Comparison of ENCODE assay signal across 17 cellular contexts in the genomic region with DNA sequence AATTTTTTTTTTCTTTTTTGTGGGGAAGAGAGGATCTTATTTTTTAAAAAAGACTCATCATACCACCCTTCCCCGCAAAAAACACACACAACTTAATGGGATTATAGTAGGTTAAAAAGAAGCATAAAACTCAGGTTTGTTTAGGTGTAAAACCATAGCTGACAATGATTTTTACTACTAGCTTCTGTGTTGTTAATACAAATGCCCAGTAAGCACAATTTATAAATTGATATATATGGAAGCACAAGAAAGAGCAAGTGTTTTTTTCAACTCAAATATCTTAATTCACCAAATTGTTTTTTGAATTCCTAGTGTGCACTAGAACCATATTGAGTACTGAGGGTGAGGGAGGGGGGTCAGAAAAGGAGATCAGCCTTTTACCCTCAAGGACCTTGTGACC. TPM values are rescaled to one million over a fixed set of nuclear protein-coding genes. Genes with fewer than 3 reads are reported as not detected.
DNase-seq lines count a peak whose midpoint lies in the region; ATAC-seq lines count a peak whose summit lies in the region.
"Had no signal": no experiment of that assay in that cellular context is flagged by ENCODE, and none has a peak within 500 bp of the region (broad histone marks: within the 10 kb centered on the region; RNA-seq: fewer than 3 reads in every experiment).

No MANE protein-coding gene starts in this region.

- H3K4me3 ChIP-seq in CD8-positive, alpha-beta memory T cell (ENCODE audit: low read length) = no peak overlapping the region
- no peak overlapping the region for H3K4me3 ChIP-seq in naive thymus-derived CD4-positive, alpha-beta T cell (ENCODE audit: low read length)
- H3K4me3 ChIP-seq: BLaER1 treated with 17β-estradiol and CSF1 and Interleukin-3, amounts not matched to agents 10 nM and 100 nM had no signal

- H3K27ac ChIP-seq in CD8-positive, alpha-beta memory T cell (ENCODE audit: low read depth, low read length) = no peak overlapping the region
- H3K27ac ChIP-seq in naive thymus-derived CD4-positive, alpha-beta T cell (ENCODE audit: low read depth, low read length) = no peak overlapping the region
- H3K27ac ChIP-seq: 22Rv1; BLaER1 treated with 17β-estradiol and CSF1 and Interleukin-3, amounts not matched to agents 10 nM and 100 nM had no signal

- peak overlapping the region; percentile 0 for H3K27ac Mint-ChIP-seq in T-helper 1 cell treated with Interleukin-12 subunit alpha and Interleukin-12 subunit beta and Interleukin-4 antibody, amounts not matched to agents 30 μg/mL and 1 μg/mL, for 36 hours
- H3K27ac Mint-ChIP-seq in CD8-positive, alpha-beta memory T cell = peak overlapping the region in 6 of 8 donors; percentile 8 to 79 (median 64)
- H3K27ac Mint-ChIP-seq in activated T-helper 2 cell treated with anti-CD3 and anti-CD28 coated beads, Interferon-gamma antibody, Interleukin-2, Interleukin-4, amounts not matched to agents 10 μg/mL and 5 μg/mL and 100 μg/mL, durations not matched to agents 14 hours and 24 hours and 36 hours = peak overlapping the region; percentile 19
- peak overlapping the region in 5 of 9 donors; percentile 8 to 43 (median 33) for H3K27ac Mint-ChIP-seq in naive thymus-derived CD4-positive, alpha-beta T cell

- DNase-seq in T-helper 1 cell (no peak), NCI-H1417 treated with DMSO at 0.1 percent for 48 hours (lab: John Stamatoyannopoulos, UW) (no peak)
- DNase-seq in CD8-positive, alpha-beta memory T cell = no peak
- no peak for DNase-seq in activated T-helper 2 cell treated with anti-CD3 and anti-CD28 coated beads, Interferon-gamma antibody, Interleukin-2, Interleukin-4, amounts not matched to agents 10 μg/mL and 5 μg/mL and 100 μg/mL, durations not matched to agents 14 hours and 24 hours and 36 hours (ENCODE audit: low spot score)
- no peak for DNase-seq in naive thymus-derived CD4-positive, alpha-beta T cell
- DNase-seq: Caco-2, HCEC 1CT, KBM-7, NCI-H146, NCI-H345, PC-3 had no signal

- CTCF ChIA-PET in CD8-positive, alpha-beta memory T cell (lab: Charles Lee) = interaction anchor here (2.0 kb wide), 1 partner anchor 12 kb away, joined by 7 read pairs; no protein-coding TSS in a partner anchor
- CTCF ChIA-PET in naive thymus-derived CD4-positive, alpha-beta T cell (lab: Charles Lee) = interaction anchor here (2.1 kb wide), 1 partner anchor 12 kb away, joined by 7 read pairs; no protein-coding TSS in a partner anchor

- POLR2A ChIA-PET in CD8-positive, alpha-beta memory T cell (lab: Charles Lee) = interaction anchor here (1.1 kb wide), 1 partner anchor 82 kb away, joined by 4 read pairs; no protein-coding TSS in a partner anchor
- POLR2A ChIA-PET in naive thymus-derived CD4-positive, alpha-beta T cell (lab: Charles Lee) = interaction anchor here (0.8 to 1.1 kb wide), 2 partner anchors 11 to 82 kb away, joined by 3 to 4 read pairs; no protein-coding TSS in a partner anchor

- no peaks in the 10 kb centered on the region for H3K27me3 Mint-ChIP-seq in T-helper 1 cell treated with Interleukin-12 subunit alpha and Interleukin-12 subunit beta and Interleukin-4 antibody, amounts not matched to agents 30 μg/mL and 1 μg/mL, for 36 hours (ENCODE audit: low read depth)
- H3K27me3 Mint-ChIP-seq in CD8-positive, alpha-beta memory T cell = no peaks in the 10 kb centered on the region
- H3K27me3 Mint-ChIP-seq in activated T-helper 2 cell treated with anti-CD3 and anti-CD28 coated beads, Interferon-gamma antibody, Interleukin-2, Interleukin-4, amounts not matched to agents 10 μg/mL and 5 μg/mL and 100 μg/mL, durations not matched to agents 14 hours and 24 hours and 36 hours (ENCODE audit: low read depth) = no peaks in the 10 kb centered on the region
- H3K27me3 Mint-ChIP-seq in naive thymus-derived CD4-positive, alpha-beta T cell = no peaks in the 10 kb centered on the region

- H3K4me3 Mint-ChIP-seq in T-helper 1 cell treated with Interleukin-12 subunit alpha and Interleukin-12 subunit beta and Interleukin-4 antibody, amounts not matched to agents 30 μg/mL and 1 μg/mL, for 36 hours = no peak overlapping the region
- peak overlapping the region; percentile 1 to 64 (median 44) for H3K4me3 Mint-ChIP-seq in CD8-positive, alpha-beta memory T cell
- peak overlapping the region; percentile 20 for H3K4me3 Mint-ChIP-seq in activated T-helper 2 cell treated with anti-CD3 and anti-CD28 coated beads, Interferon-gamma antibody, Interleukin-2, Interleukin-4, amounts not matched to agents 10 μg/mL and 5 μg/mL and 100 μg/mL, durations not matched to agents 14 hours and 24 hours and 36 hours (ENCODE audit: low read depth)
- H3K4me3 Mint-ChIP-seq in naive thymus-derived CD4-positive, alpha-beta T cell = peak overlapping the region; percentile 11 to 63 (median 49)

- H3K36me3 Mint-ChIP-seq in T-helper 1 cell treated with Interleukin-12 subunit alpha and Interleukin-12 subunit beta and Interleukin-4 antibody, amounts not matched to agents 30 μg/mL and 1 μg/mL, for 36 hours (ENCODE audit: low read depth) = peaks cover 71% of the 10 kb centered on the region
- peaks cover 43 to 88% (median 48%) of the 10 kb centered on the region in 3 donors for H3K36me3 Mint-ChIP-seq in CD8-positive, alpha-beta memory T cell
- peaks cover 89% of the 10 kb centered on the region for H3K36me3 Mint-ChIP-seq in activated T-helper 2 cell treated with anti-CD3 and anti-CD28 coated beads, Interferon-gamma antibody, Interleukin-2, Interleukin-4, amounts not matched to agents 10 μg/mL and 5 μg/mL and 100 μg/mL, durations not matched to agents 14 hours and 24 hours and 36 hours (ENCODE audit: low read depth)
- peaks cover 32 to 75% (median 66%) of the 10 kb centered on the region in 5 donors for H3K36me3 Mint-ChIP-seq in naive thymus-derived CD4-positive, alpha-beta T cell

- no peaks in the 10 kb centered on the region for H3K27me3 ChIP-seq in CD8-positive, alpha-beta memory T cell (ENCODE audit: insufficient read depth, low read length, poor library complexity, severe bottlenecking)
- H3K27me3 ChIP-seq in naive thymus-derived CD4-positive, alpha-beta T cell (ENCODE audit: control insufficient read depth in 2 of 2, insufficient read depth in 2 of 2, low read length in 2 of 2) = no peaks in the 10 kb centered on the region
- H3K27me3 ChIP-seq: BLaER1 treated with 17β-estradiol and CSF1 and Interleukin-3, amounts not matched to agents 10 nM and 100 nM had no signal

- peaks cover 40% of the 10 kb centered on the region for H3K36me3 ChIP-seq in CD8-positive, alpha-beta memory T cell (ENCODE audit: insufficient read depth, low read length)
- peaks cover 10 to 33% (median 27%) of the 10 kb centered on the region in 3 experiments for H3K36me3 ChIP-seq in naive thymus-derived CD4-positive, alpha-beta T cell (ENCODE audit: control insufficient read depth in 2 of 3, insufficient read depth in 3 of 3, low read length in 3 of 3)

- H3K9me3 Mint-ChIP-seq in T-helper 1 cell treated with Interleukin-12 subunit alpha and Interleukin-12 subunit beta and Interleukin-4 antibody, amounts not matched to agents 30 μg/mL and 1 μg/mL, for 36 hours = no peaks in the 10 kb centered on the region
- no peaks in the 10 kb centered on the region for H3K9me3 Mint-ChIP-seq in CD8-positive, alpha-beta memory T cell
- H3K9me3 Mint-ChIP-seq in activated T-helper 2 cell treated with anti-CD3 and anti-CD28 coated beads, Interferon-gamma antibody, Interleukin-2, Interleukin-4, amounts not matched to agents 10 μg/mL and 5 μg/mL and 100 μg/mL, durations not matched to agents 14 hours and 24 hours and 36 hours = no peaks in the 10 kb centered on the region
- no peaks in the 10 kb centered on the region for H3K9me3 Mint-ChIP-seq in naive thymus-derived CD4-positive, alpha-beta T cell

- H3K4me1 ChIP-seq in CD8-positive, alpha-beta memory T cell (ENCODE audit: insufficient read depth, low read length) = peaks cover 66% of the 10 kb centered on the region
- H3K4me1 ChIP-seq in naive thymus-derived CD4-positive, alpha-beta T cell (ENCODE audit: control insufficient read depth in 2 of 2, insufficient read depth in 2 of 2, low read length in 2 of 2) = peaks cover 45 to 48% of the 10 kb centered on the region in 2 donors
- H3K4me1 ChIP-seq: BLaER1 treated with 17β-estradiol and CSF1 and Interleukin-3, amounts not matched to agents 10 nM and 100 nM; Caco-2 had no signal

- peaks cover 53% of the 10 kb centered on the region for H3K4me1 Mint-ChIP-seq in T-helper 1 cell treated with Interleukin-12 subunit alpha and Interleukin-12 subunit beta and Interleukin-4 antibody, amounts not matched to agents 30 μg/mL and 1 μg/mL, for 36 hours (ENCODE audit: low read depth)
- peaks cover 78 to 93% (median 92%) of the 10 kb centered on the region in 3 donors for H3K4me1 Mint-ChIP-seq in CD8-positive, alpha-beta memory T cell
- H3K4me1 Mint-ChIP-seq in activated T-helper 2 cell treated with anti-CD3 and anti-CD28 coated beads, Interferon-gamma antibody, Interleukin-2, Interleukin-4, amounts not matched to agents 10 μg/mL and 5 μg/mL and 100 μg/mL, durations not matched to agents 14 hours and 24 hours and 36 hours (ENCODE audit: low read depth) = peaks cover 66% of the 10 kb centered on the region
- H3K4me1 Mint-ChIP-seq in naive thymus-derived CD4-positive, alpha-beta T cell = peaks cover 55 to 91% (median 81%) of the 10 kb centered on the region in 7 donors

- intact Hi-C loops in activated T-helper 2 cell treated with anti-CD3 and anti-CD28 coated beads, Interferon-gamma antibody, Interleukin-2, Interleukin-4, amounts not matched to agents 10 μg/mL and 5 μg/mL and 100 μg/mL, durations not matched to agents 14 hours and 24 hours and 36 hours (cut with micrococcal nuclease) = no loop called here
- intact Hi-C loops in naive thymus-derived CD4-positive, alpha-beta T cell (cut with micrococcal nuclease) = loop anchor here in 1 of 2 donors (1.0 kb wide), 2 partner anchors 9 to 15 kb away; no protein-coding TSS in a partner anchor

- no peak for ATAC-seq in naive thymus-derived CD4-positive, alpha-beta T cell
- ATAC-seq in GM18870 (IDR thresholded peaks at IDR 0.05; ENCODE audit: unreplicated experiment) = no peak
- no peak for ATAC-seq in HG03439 (IDR thresholded peaks at IDR 0.05; ENCODE audit: unreplicated experiment)
- ATAC-seq: PC-3 had no signal

- H3K9me3 ChIP-seq in CD8-positive, alpha-beta memory T cell (ENCODE audit: low read length) = no peaks in the 10 kb centered on the region
- no peaks in the 10 kb centered on the region for H3K9me3 ChIP-seq in naive thymus-derived CD4-positive, alpha-beta T cell (ENCODE audit: control insufficient read depth in 2 of 3, low read length in 3 of 3)
- H3K9me3 ChIP-seq: BLaER1 treated with 17β-estradiol and CSF1 and Interleukin-3, amounts not matched to agents 10 nM and 100 nM; Caco-2 had no signal

RNA-seq across cellular contexts. Expression of a gene that starts 7.0 kb away (rescaled TPM):
- 10 to 100 TPM; 53.0 to 54.7 TPM for total RNA-seq in CD8-positive, alpha-beta memory T cell
- 88.2 TPM for polyA plus RNA-seq in CD8-positive, alpha-beta memory T cell
- total RNA-seq in activated T-helper 2 cell treated with anti-CD3 and anti-CD28 coated beads, Interferon-gamma antibody, Interleukin-2, Interleukin-4, amounts not matched to agents 10 μg/mL and 5 μg/mL and 100 μg/mL, durations not matched to agents 14 hours and 24 hours and 36 hours = 92.2 and 96.9 TPM in 2 replicates
- total RNA-seq in naive thymus-derived CD4-positive, alpha-beta T cell = 100 to 1,000 TPM; 106 to 132 (median 122) TPM
- polyA plus RNA-seq in naive thymus-derived CD4-positive, alpha-beta T cell = 10 to 100 TPM; 52.4 to 78.2 TPM
- total RNA-seq: SK-MEL-5 had no signal

Comparison
In these comparisons a context has a peak if more than half of its experiments do, and no peak if none do; other contexts are left out.
1. H3K27ac Mint-ChIP-seq: peak in every context shown above with its lines; median percentile 64 in CD8-positive, alpha-beta memory T cell; 33 in naive thymus-derived CD4-positive, alpha-beta T cell; 19 in activated T-helper 2 cell treated with anti-CD3 and anti-CD28 coated beads, Interferon-gamma antibody, Interleukin-2, Interleukin-4, amounts not matched to agents 10 μg/mL and 5 μg/mL and 100 μg/mL, durations not matched to agents 14 hours and 24 hours and 36 hours; 0 in T-helper 1 cell treated with Interleukin-12 subunit alpha and Interleukin-12 subunit beta and Interleukin-4 antibody, amounts not matched to agents 30 μg/mL and 1 μg/mL, for 36 hours.